8 cellular contexts compared by ENCODE assay signal in genomic region chr19:13104848-13105646, GRCh38. TPM values are rescaled to one million over a fixed set of nuclear protein-coding genes. Genes with fewer than 3 reads are reported as not detected.
DNase-seq lines count a peak whose midpoint lies in the region; ATAC-seq, FAIRE-seq and TF ChIP-seq lines count a peak whose summit lies in the region.

No MANE protein-coding gene starts in this region.

- H3K27me3 ChIP-seq in KMS-11 (ENCODE audit: insufficient read depth, low read depth), result peaks cover 3% of the 10 kb centered on the region; the same call in 1 of the 2 replicates

- H3K9ac ChIP-seq in KMS-11, result no peak overlapping the region

- peak; percentile 24 for TF ChIP-seq POLR2A in GM10847 (IDR thresholded peaks at IDR 0.05; ENCODE audit: extremely low read depth, insufficient read length)
- no peak for TF ChIP-seq POLR2A in H54 (IDR thresholded peaks at IDR 0.05; ENCODE audit: low read depth, low read length)

- H3K36me3 ChIP-seq in KMS-11 (ENCODE audit: insufficient read depth), result no peaks in the 10 kb centered on the region

- H3K4me1 ChIP-seq in KMS-11 (ENCODE audit: low read depth, poor library complexity, severe bottlenecking), result no peaks in the 10 kb centered on the region

- no peak for TF ChIP-seq CTCF in KMS-11 (conservative IDR thresholded peaks at IDR 0.05; ENCODE audit: low read depth, low read length)

- FAIRE-seq in H54 (lab: Jason Lieb, UNC), result no peak

- ATAC-seq in GM18520 (IDR thresholded peaks at IDR 0.05; ENCODE audit: unreplicated experiment), result no peak

- H3K27ac ChIP-seq in KMS-11 (no peak overlapping the region), angular gyrus (ENCODE audit: low read depth, low read length) (peak overlapping the region; percentile 53)

- intact Hi-C loops in posterior vena cava (cut with DNase I), result no loop called here

- no peak overlapping the region for H3K4me3 ChIP-seq in KMS-11 (IDR thresholded peaks at IDR 0.05; ENCODE audit: insufficient read depth, low read depth, low read length)

- DNase-seq in posterior vena cava (ENCODE audit: low spot score) (peak; percentile 82), HT-29 (ENCODE audit: low spot score) (no peak), H54 (ENCODE audit: insufficient read length, low spot score) (no peak), NCI-H226 (no peak)

- H3K79me2 ChIP-seq in KMS-11 (ENCODE audit: insufficient read depth, low read depth), result no peaks in the 10 kb centered on the region

- H4K20me1 ChIP-seq in KMS-11 (ENCODE audit: insufficient read depth), result no peaks in the 10 kb centered on the region

- H3K4me2 ChIP-seq in KMS-11, result no peak overlapping the region; the same call in 1 of the 2 replicates

- 0 out of 2 replicates have a peak overlapping the region, but pooled peaks have one; percentile 41 for H2AFZ ChIP-seq in KMS-11 (ENCODE audit: low read depth)

RNA-seq across cellular contexts. Expression of gene LYL1, which starts 2.4 kb away (rescaled TPM):
- total RNA-seq in posterior vena cava, result 10 to 100 TPM in 1 of 2 donors, 1 to 10 TPM in 1; 9.8 to 13.0 TPM
- 1.8 and 2.5 TPM in 2 replicates for total RNA-seq in HT-29 (2014; rRNA removed; shearing (Covaris generic))

RNA-seq across cellular contexts. Expression of gene TRMT1, which starts 11.5 kb away (rescaled TPM):
- total RNA-seq in posterior vena cava, result 10 to 100 TPM; 21.9 to 24.1 TPM
- total RNA-seq in HT-29 (2014; rRNA removed; shearing (Covaris generic)), result 52.8 and 59.8 TPM in 2 replicates

RNA-seq across cellular contexts. Expression of gene NACC1, which starts 13.0 kb away (rescaled TPM):
- total RNA-seq in posterior vena cava, result 10 to 100 TPM; 37.6 to 39.7 TPM
- 130 and 133 TPM in 2 replicates for total RNA-seq in HT-29 (2014; rRNA removed; shearing (Covaris generic))

RNA-seq across cellular contexts. Expression of gene STX10, which starts 45.1 kb away (rescaled TPM):
- 10 to 100 TPM; 31.4 to 39.0 TPM for total RNA-seq in posterior vena cava
- total RNA-seq in HT-29 (2014; rRNA removed; shearing (Covaris generic)), result 86.0 and 102 TPM in 2 replicates

RNA-seq across cellular contexts. Expression of gene IER2, which starts 45.2 kb away (rescaled TPM):
- total RNA-seq in posterior vena cava, result 100 to 1,000 TPM in 1 of 2 donors, 10 to 100 TPM in 1; 73.1 to 130 TPM
- 144 and 159 TPM in 2 replicates for total RNA-seq in HT-29 (2014; rRNA removed; shearing (Covaris generic))
